1 cellular context compared by ENCODE assay signal in genomic region chr6:137218917-137219663, GRCh38.
TF ChIP-seq lines count a peak whose summit lies in the region.

Gene IFNGR1 (minus strand): TSS chr6:137219385. CDS start chr6:137219327, 58 bp downstream.

TF ChIP-seq in HepG2, 621 proteins besides CTCF, POLR2A, EP300 and RAD21 (continued from another document):
- TF ChIP-seq HNF1A (IDR thresholded peaks at IDR 0.05; ENCODE audit: low read depth) (no peak), HNF1A (CRISPR knock-in tag; IDR thresholded peaks at IDR 0.05; ENCODE audit: borderline replicate concordance) (peak; percentile 66), CHD2 (IDR thresholded peaks at IDR 0.05; ENCODE audit: low read depth, low read length) (peak; percentile 76)
